Comparison of ENCODE assay signal across 1 cellular context in the genomic region with DNA sequence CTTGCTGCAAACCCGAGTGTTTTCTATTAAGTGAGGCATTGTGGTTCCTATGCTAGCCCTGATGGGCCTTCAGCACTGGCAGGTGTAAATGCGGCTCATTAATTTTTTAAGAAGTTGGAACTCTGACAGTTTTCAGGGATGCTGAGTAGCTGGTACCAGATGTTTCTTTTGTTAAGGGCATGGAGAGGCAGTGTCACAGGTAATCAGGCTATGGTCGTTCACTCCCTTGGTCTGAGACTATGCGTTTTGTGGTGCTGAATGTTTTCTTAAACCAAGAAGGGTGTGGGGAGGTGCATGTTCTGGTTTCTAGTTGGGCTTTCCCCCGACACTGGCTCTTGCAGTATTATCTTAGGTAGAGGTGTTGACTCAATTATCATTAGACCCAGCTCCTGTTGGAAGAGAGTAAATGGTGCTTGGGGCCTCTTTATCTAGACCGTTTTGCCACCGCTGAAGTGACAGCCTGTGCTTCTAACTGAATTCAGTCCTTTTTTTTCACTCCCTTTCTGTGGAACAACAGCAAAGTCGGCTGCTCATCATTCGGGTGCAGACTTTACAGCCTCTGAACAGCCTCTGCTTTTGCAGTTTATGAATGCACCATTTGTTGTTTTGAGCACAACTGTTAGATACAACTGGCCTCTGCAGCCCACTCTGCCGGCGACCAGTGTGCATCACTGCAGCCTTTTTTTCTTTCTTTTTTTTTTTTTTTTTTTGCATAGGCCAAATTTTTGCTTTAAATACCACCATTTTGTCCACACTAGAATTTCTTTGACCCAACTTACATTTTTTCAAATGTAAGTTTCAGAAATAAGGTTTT.
TF ChIP-seq lines count a peak whose summit lies in the region.

No MANE protein-coding gene starts in this region.

TF ChIP-seq in K562, 482 proteins besides CTCF, POLR2A, EP300 and RAD21 (continued from another document and continues in another):
- TF ChIP-seq KAT2B (IDR thresholded peaks at IDR 0.05; ENCODE audit: low read depth, low read length) (no peak), MCM3 (IDR thresholded peaks at IDR 0.05) (no peak), POLR2AphosphoS5 (IDR thresholded peaks at IDR 0.05; ENCODE audit: control insufficient read depth, insufficient read depth, low read depth, low read length) (no peak), NCOA6 (IDR thresholded peaks at IDR 0.05) (no peak), ZNF41 (CRISPR knock-in tag; conservative IDR thresholded peaks at IDR 0.05) (0 out of 2 replicates have a peak, but pooled peaks have one; percentile 47), TAL1 (IDR thresholded peaks at IDR 0.05) (peak; percentile 28; the same call in 1 of the 2 replicates), SIRT6 (IDR thresholded peaks at IDR 0.05; ENCODE audit: low read depth, low read length) (no peak), ZNF224 (CRISPR knock-in tag; IDR thresholded peaks at IDR 0.05) (no peak), NONO (IDR thresholded peaks at IDR 0.05; ENCODE audit: low read depth in 2 of 2, low read length in 1 of 2) (no peak), COPS2 (conservative IDR thresholded peaks at IDR 0.05) (no peak), PYGO2 (tag; IDR thresholded peaks at IDR 0.05) (no peak), BACH1 (tag; IDR thresholded peaks at IDR 0.05) (no peak), ZNF282 (CRISPR knock-in tag; IDR thresholded peaks at IDR 0.05) (no peak), ZFP30 (CRISPR knock-in tag; IDR thresholded peaks at IDR 0.05; ENCODE audit: borderline replicate concordance) (no peak), SOX6 (IDR thresholded peaks at IDR 0.05) (peak; percentile 51), SAP30 (IDR thresholded peaks at IDR 0.05; ENCODE audit: borderline replicate concordance, insufficient read depth, low read depth, low read length, poor library complexity, severe bottlenecking) (no peak), PML (IDR thresholded peaks at IDR 0.05; ENCODE audit: low read length) (no peak), BMI1 (IDR thresholded peaks at IDR 0.05; ENCODE audit: low read length) (no peak), XRCC3 (IDR thresholded peaks at IDR 0.05) (no peak), ZNF717 (CRISPR knock-in tag; IDR thresholded peaks at IDR 0.05) (no peak), SREBF1 (IDR thresholded peaks at IDR 0.05; ENCODE audit: borderline replicate concordance, low read depth, low read length) (no peak), NFIC (IDR thresholded peaks at IDR 0.05) (peak; percentile 24; the same call in 1 of the 2 replicates), MAFF (IDR thresholded peaks at IDR 0.05; ENCODE audit: low read length) (no peak), CEBPB (tag; IDR thresholded peaks at IDR 0.05) (no peak), HEY1 (CRISPR knock-in tag; IDR thresholded peaks at IDR 0.05; ENCODE audit: borderline replicate concordance) (no peak), GTF2A2 (tag; IDR thresholded peaks at IDR 0.05) (no peak), MXI1 (IDR thresholded peaks at IDR 0.05; ENCODE audit: low read depth, low read length) (no peak), ZNF184 (CRISPR knock-in tag; IDR thresholded peaks at IDR 0.05) (no peak), ELF1 (tag; IDR thresholded peaks at IDR 0.05) (no peak), SMAD2 (IDR thresholded peaks at IDR 0.05; ENCODE audit: low read depth, low read length) (no peak), ARID2 (IDR thresholded peaks at IDR 0.05) (peak; percentile 30; the same call in 1 of the 2 replicates), ZNF197 (CRISPR knock-in tag; IDR thresholded peaks at IDR 0.05; ENCODE audit: low read depth) (no peak), SIN3A (IDR thresholded peaks at IDR 0.05; ENCODE audit: borderline replicate concordance in 2 of 2, control insufficient read depth in 1 of 2, low read depth in 2 of 2, low read length in 2 of 2) (no peak), KLF6 (CRISPR knock-in tag; IDR thresholded peaks at IDR 0.05; ENCODE audit: borderline replicate concordance) (no peak), HDAC3 (IDR thresholded peaks at IDR 0.05; ENCODE audit: borderline replicate concordance, partially characterized antibody) (no peak), SNRNP70 (optimal IDR thresholded peaks at IDR 0.05; ENCODE audit: low read depth, low read length) (no peak), ZNF263 (CRISPR knock-in tag; IDR thresholded peaks at IDR 0.05; ENCODE audit: borderline replicate concordance) (no peak), ESRRB (CRISPR knock-in tag; IDR thresholded peaks at IDR 0.05; ENCODE audit: borderline replicate concordance) (no peak), ZNF212 (CRISPR knock-in tag; IDR thresholded peaks at IDR 0.05) (no peak), MIER1 (IDR thresholded peaks at IDR 0.05; ENCODE audit: low read depth) (no peak), FOXK1 (CRISPR knock-in tag; IDR thresholded peaks at IDR 0.05; ENCODE audit: borderline replicate concordance) (no peak), KLF1 (tag; IDR thresholded peaks at IDR 0.05) (no peak), DDX20 (tag; IDR thresholded peaks at IDR 0.05; ENCODE audit: low read depth) (no peak), RBM22 (IDR thresholded peaks at IDR 0.05; ENCODE audit: low read depth, low read length, poor library complexity, severe bottlenecking) (no peak), GABPB1 (CRISPR knock-in tag; IDR thresholded peaks at IDR 0.05) (no peak), SMC3 (conservative IDR thresholded peaks at IDR 0.05; ENCODE audit: insufficient read depth, low read depth, low read length) (peak; percentile 31; the same call in 1 of the 2 replicates), NUFIP1 (IDR thresholded peaks at IDR 0.05; ENCODE audit: partially characterized antibody) (no peak), YY1 (IDR thresholded peaks at IDR 0.05; ENCODE audit: borderline replicate concordance in 1 of 3, control insufficient read depth in 1 of 3, extremely low read depth in 1 of 3, insufficient read depth in 3 of 3, insufficient read length in 1 of 3, insufficient replicate concordance in 2 of 3, low read depth in 1 of 3, low read length in 2 of 3) (peak in 1 of 3 experiments; percentile 27), KAT8 (IDR thresholded peaks at IDR 0.05; ENCODE audit: low read depth) (no peak), ZNF778 (CRISPR knock-in tag; IDR thresholded peaks at IDR 0.05) (no peak), PHF8 (IDR thresholded peaks at IDR 0.05; ENCODE audit: borderline replicate concordance, low read length) (no peak), ZNF347 (CRISPR knock-in tag; IDR thresholded peaks at IDR 0.05; ENCODE audit: low read depth) (no peak), ILK (tag; IDR thresholded peaks at IDR 0.05; ENCODE audit: borderline replicate concordance, low read depth) (no peak), BCOR (IDR thresholded peaks at IDR 0.05) (no peak), HSF4 (CRISPR knock-in tag; IDR thresholded peaks at IDR 0.05; ENCODE audit: borderline replicate concordance) (no peak), CHCHD3 (CRISPR knock-in tag; IDR thresholded peaks at IDR 0.05) (no peak), RCOR1 (IDR thresholded peaks at IDR 0.05; ENCODE audit: borderline replicate concordance in 1 of 2, low read depth in 2 of 2, low read length in 2 of 2) (peak; percentile 11 to 76; a peak in 2 of 4 replicates), GTF2E2 (tag; IDR thresholded peaks at IDR 0.05) (no peak), TFAM (CRISPR knock-in tag; conservative IDR thresholded peaks at IDR 0.05) (no peak)
- TF ChIP-seq, protein P1, sequence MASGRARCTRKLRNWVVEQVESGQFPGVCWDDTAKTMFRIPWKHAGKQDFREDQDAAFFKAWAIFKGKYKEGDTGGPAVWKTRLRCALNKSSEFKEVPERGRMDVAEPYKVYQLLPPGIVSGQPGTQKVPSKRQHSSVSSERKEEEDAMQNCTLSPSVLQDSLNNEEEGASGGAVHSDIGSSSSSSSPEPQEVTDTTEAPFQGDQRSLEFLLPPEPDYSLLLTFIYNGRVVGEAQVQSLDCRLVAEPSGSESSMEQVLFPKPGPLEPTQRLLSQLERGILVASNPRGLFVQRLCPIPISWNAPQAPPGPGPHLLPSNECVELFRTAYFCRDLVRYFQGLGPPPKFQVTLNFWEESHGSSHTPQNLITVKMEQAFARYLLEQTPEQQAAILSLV (tag; IDR thresholded peaks at IDR 0.05) = no peak
- TF ChIP-seq, protein P2, sequence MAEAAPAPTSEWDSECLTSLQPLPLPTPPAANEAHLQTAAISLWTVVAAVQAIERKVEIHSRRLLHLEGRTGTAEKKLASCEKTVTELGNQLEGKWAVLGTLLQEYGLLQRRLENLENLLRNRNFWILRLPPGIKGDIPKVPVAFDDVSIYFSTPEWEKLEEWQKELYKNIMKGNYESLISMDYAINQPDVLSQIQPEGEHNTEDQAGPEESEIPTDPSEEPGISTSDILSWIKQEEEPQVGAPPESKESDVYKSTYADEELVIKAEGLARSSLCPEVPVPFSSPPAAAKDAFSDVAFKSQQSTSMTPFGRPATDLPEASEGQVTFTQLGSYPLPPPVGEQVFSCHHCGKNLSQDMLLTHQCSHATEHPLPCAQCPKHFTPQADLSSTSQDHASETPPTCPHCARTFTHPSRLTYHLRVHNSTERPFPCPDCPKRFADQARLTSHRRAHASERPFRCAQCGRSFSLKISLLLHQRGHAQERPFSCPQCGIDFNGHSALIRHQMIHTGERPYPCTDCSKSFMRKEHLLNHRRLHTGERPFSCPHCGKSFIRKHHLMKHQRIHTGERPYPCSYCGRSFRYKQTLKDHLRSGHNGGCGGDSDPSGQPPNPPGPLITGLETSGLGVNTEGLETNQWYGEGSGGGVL (CRISPR knock-in tag; IDR thresholded peaks at IDR 0.05) = no peak
- TF ChIP-seq, protein P3, sequence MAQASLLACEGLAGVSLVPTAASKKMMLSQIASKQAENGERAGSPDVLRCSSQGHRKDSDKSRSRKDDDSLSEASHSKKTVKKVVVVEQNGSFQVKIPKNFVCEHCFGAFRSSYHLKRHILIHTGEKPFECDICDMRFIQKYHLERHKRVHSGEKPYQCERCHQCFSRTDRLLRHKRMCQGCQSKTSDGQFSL (CRISPR knock-in tag; IDR thresholded peaks at IDR 0.05) = no peak
- TF ChIP-seq, protein P3 (tag; IDR thresholded peaks at IDR 0.05) = no peak
- TF ChIP-seq, protein P4, sequence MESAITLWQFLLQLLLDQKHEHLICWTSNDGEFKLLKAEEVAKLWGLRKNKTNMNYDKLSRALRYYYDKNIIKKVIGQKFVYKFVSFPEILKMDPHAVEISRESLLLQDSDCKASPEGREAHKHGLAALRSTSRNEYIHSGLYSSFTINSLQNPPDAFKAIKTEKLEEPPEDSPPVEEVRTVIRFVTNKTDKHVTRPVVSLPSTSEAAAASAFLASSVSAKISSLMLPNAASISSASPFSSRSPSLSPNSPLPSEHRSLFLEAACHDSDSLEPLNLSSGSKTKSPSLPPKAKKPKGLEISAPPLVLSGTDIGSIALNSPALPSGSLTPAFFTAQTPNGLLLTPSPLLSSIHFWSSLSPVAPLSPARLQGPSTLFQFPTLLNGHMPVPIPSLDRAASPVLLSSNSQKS (CRISPR knock-in tag; IDR thresholded peaks at IDR 0.05) = no peak
- TF ChIP-seq, protein P5, sequence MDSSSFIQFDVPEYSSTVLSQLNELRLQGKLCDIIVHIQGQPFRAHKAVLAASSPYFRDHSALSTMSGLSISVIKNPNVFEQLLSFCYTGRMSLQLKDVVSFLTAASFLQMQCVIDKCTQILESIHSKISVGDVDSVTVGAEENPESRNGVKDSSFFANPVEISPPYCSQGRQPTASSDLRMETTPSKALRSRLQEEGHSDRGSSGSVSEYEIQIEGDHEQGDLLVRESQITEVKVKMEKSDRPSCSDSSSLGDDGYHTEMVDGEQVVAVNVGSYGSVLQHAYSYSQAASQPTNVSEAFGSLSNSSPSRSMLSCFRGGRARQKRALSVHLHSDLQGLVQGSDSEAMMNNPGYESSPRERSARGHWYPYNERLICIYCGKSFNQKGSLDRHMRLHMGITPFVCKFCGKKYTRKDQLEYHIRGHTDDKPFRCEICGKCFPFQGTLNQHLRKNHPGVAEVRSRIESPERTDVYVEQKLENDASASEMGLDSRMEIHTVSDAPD (CRISPR knock-in tag; IDR thresholded peaks at IDR 0.05) = no peak
- TF ChIP-seq, protein P6, sequence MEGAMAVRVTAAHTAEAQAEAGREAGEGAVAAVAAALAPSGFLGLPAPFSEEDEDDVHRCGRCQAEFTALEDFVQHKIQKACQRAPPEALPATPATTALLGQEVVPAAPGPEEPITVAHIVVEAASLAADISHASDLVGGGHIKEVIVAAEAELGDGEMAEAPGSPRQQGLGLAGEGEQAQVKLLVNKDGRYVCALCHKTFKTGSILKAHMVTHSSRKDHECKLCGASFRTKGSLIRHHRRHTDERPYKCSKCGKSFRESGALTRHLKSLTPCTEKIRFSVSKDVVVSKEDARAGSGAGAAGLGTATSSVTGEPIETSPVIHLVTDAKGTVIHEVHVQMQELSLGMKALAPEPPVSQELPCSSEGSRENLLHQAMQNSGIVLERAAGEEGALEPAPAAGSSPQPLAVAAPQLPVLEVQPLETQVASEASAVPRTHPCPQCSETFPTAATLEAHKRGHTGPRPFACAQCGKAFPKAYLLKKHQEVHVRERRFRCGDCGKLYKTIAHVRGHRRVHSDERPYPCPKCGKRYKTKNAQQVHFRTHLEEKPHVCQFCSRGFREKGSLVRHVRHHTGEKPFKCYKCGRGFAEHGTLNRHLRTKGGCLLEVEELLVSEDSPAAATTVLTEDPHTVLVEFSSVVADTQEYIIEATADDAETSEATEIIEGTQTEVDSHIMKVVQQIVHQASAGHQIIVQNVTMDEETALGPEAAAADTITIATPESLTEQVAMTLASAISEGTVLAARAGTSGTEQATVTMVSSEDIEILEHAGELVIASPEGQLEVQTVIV (CRISPR knock-in tag; IDR thresholded peaks at IDR 0.05; ENCODE audit: borderline replicate concordance) = no peak
- TF ChIP-seq, protein P7, sequence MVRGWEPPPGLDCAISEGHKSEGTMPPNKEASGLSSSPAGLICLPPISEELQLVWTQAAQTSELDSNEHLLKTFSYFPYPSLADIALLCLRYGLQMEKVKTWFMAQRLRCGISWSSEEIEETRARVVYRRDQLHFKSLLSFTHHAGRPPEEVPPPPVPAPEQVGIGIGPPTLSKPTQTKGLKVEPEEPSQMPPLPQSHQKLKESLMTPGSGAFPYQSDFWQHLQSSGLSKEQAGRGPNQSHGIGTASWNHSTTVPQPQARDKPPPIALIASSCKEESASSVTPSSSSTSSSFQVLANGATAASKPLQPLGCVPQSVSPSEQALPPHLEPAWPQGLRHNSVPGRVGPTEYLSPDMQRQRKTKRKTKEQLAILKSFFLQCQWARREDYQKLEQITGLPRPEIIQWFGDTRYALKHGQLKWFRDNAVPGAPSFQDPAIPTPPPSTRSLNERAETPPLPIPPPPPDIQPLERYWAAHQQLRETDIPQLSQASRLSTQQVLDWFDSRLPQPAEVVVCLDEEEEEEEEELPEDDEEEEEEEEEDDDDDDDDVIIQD (CRISPR knock-in tag; IDR thresholded peaks at IDR 0.05) = no peak
- TF ChIP-seq, protein P8, sequence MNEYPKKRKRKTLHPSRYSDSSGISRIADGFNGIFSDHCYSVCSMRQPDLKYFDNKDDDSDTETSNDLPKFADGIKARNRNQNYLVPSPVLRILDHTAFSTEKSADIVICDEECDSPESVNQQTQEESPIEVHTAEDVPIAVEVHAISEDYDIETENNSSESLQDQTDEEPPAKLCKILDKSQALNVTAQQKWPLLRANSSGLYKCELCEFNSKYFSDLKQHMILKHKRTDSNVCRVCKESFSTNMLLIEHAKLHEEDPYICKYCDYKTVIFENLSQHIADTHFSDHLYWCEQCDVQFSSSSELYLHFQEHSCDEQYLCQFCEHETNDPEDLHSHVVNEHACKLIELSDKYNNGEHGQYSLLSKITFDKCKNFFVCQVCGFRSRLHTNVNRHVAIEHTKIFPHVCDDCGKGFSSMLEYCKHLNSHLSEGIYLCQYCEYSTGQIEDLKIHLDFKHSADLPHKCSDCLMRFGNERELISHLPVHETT (CRISPR knock-in tag; conservative IDR thresholded peaks at IDR 0.05 in 1 of 2, IDR thresholded peaks at IDR 0.05 in 1 of 2) = peak in 1 of 2 experiments; percentile 50; a peak in 1 of 4 replicates
